ENCODE assay signal across 8 cellular contexts in the genomic region with DNA sequence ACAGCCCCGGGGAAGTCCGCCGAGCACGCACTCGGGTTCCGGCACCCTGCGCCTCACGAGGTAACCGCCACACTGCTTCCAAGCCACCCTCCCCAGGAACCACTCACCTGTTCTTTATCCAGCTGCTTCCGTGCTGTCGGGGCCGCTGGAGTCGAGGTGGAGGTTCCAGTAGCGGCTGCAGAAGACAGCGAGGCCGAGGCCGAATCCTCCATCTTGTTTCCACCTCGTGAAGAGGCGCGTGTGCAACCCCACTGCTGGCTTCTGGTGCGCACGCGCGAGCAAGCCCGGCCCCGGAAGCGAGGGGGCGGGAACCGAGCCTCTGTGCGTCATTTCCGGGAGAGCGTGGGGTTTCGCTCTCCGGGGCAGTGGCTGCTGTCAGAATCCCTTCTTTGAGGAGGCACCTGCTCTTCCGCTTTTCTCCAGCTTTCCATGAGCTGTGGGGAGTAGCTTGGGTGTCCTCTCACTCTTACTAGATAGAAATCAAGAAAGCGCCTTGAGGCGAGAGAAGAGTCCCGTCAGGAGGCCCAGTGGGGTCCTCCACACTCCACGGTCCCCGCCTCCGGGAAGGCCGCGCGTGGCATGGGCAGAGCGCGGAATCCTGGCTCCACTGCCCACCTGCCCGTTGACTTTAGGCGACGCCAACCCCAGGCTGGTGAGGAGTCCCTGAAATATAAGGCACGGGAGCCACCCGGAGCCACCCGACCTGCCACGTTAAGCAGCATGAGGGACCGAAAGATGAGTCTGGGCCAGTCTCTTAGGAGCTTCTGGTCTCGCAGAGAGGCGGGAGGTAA. TPM values are rescaled to one million over a fixed set of nuclear protein-coding genes. Genes with fewer than 3 reads are reported as not detected.
DNase-seq lines count a peak whose midpoint lies in the region; ATAC-seq and TF ChIP-seq lines count a peak whose summit lies in the region.

TSS of gene RSL1D1 (minus strand) at position 242 of the 791 bp plus-strand sequence. CDS start at position 212, 30 bp downstream.

- H3K9me3 Mint-ChIP-seq in activated naive CD8-positive, alpha-beta T cell (ENCODE audit: low read depth) = no peaks in the 10 kb centered on the region
- H3K9me3 Mint-ChIP-seq in glutamatergic neuron (ENCODE audit: unreplicated experiment) = peaks cover 4% of the 10 kb centered on the region

- TF ChIP-seq CTCF in GM12864 (IDR thresholded peaks at IDR 0.05; ENCODE audit: low read depth, low read length, missing control alignments) (no peak), glutamatergic neuron (IDR thresholded peaks at IDR 0.05; ENCODE audit: partially characterized antibody, unreplicated experiment) (no peak), ovary (IDR thresholded peaks at IDR 0.05) (no peak)

- H3K9me3 ChIP-seq in ovary = no peaks in the 10 kb centered on the region
- H3K9me3 ChIP-seq in thymus (ENCODE audit: control insufficient read depth) = no peaks in the 10 kb centered on the region

- 0 to 1% (median 1%) methylated on average over 50 to 56 of the region's 56 CpGs for WGBS in ovary, 3 donors
- under 1% methylated on average over 56 of the region's 56 CpGs for WGBS in thymus

- intact Hi-C loops in ovary (cut with DNase I) = no loop called here

- peak within 1 kb of the TSS; percentile 96 for H3K27ac Mint-ChIP-seq in activated naive CD8-positive, alpha-beta T cell
- H3K27ac Mint-ChIP-seq in glutamatergic neuron (ENCODE audit: unreplicated experiment) = peak within 1 kb of the TSS; percentile 84

- H3K4me1 ChIP-seq in ovary (ENCODE audit: insufficient read depth) (peaks cover 9% of the 10 kb centered on the region), thymus (ENCODE audit: control insufficient read depth, insufficient read depth, low read length) (peaks cover 18% of the 10 kb centered on the region)

- H3K4me3 Mint-ChIP-seq in activated naive CD8-positive, alpha-beta T cell = peak within 1 kb of the TSS; percentile 99
- H3K4me3 Mint-ChIP-seq in glutamatergic neuron (ENCODE audit: unreplicated experiment) = peak within 1 kb of the TSS; percentile 97

- H3K27me3 Mint-ChIP-seq in activated naive CD8-positive, alpha-beta T cell = no peaks in the 10 kb centered on the region
- H3K27me3 Mint-ChIP-seq in glutamatergic neuron (ENCODE audit: unreplicated experiment) = peaks cover 1% of the 10 kb centered on the region

- H3K4me1 Mint-ChIP-seq in activated naive CD8-positive, alpha-beta T cell (ENCODE audit: low read depth) = peaks cover 61% of the 10 kb centered on the region
- H3K4me1 Mint-ChIP-seq in glutamatergic neuron (ENCODE audit: low read depth, unreplicated experiment) = peaks cover 7% of the 10 kb centered on the region

- TF ChIP-seq POLR2A in ovary (IDR thresholded peaks at IDR 0.05) = peak; percentile 79

- no peaks in the 10 kb centered on the region for H3K36me3 ChIP-seq in ovary
- H3K36me3 ChIP-seq in thymus (ENCODE audit: control insufficient read depth, insufficient read depth) = peaks cover 13% of the 10 kb centered on the region

- H3K36me3 Mint-ChIP-seq in activated naive CD8-positive, alpha-beta T cell = peaks cover 7% of the 10 kb centered on the region
- no peaks in the 10 kb centered on the region for H3K36me3 Mint-ChIP-seq in glutamatergic neuron (ENCODE audit: unreplicated experiment)

- H3K27ac ChIP-seq in ovary (peak within 1 kb of the TSS; percentile 63 to 65), thymus (ENCODE audit: low read depth) (peak within 1 kb of the TSS; percentile 93)

- ATAC-seq in HG02678 (IDR thresholded peaks at IDR 0.05; ENCODE audit: unreplicated experiment) = peak; percentile 85

- DNase-seq in GM12864 (ENCODE audit: low read depth) (peak; percentile 76), NCI-H1105 treated with DMSO at 0.1 percent for 48 hours (lab: John Stamatoyannopoulos, UW) (peak; percentile 85), SKM-1 treated with dmso at 0.1 percent for 144 hours (lab: John Stamatoyannopoulos, UW; ENCODE audit: unreplicated experiment) (peak; percentile 94), glutamatergic neuron (peak; percentile 92), ovary (peak; percentile 88 to 97 (median 93))

- peak within 1 kb of the TSS; percentile 77 for H3K4me3 ChIP-seq in GM12864 (ENCODE audit: low read depth, low read length)
- peak within 1 kb of the TSS; percentile 95 for H3K4me3 ChIP-seq in ovary
- H3K4me3 ChIP-seq in thymus (ENCODE audit: low read length) = peak within 1 kb of the TSS; percentile 89

- no peaks in the 10 kb centered on the region for H3K27me3 ChIP-seq in ovary
- H3K27me3 ChIP-seq in thymus (ENCODE audit: control insufficient read depth, insufficient read depth) = no peaks in the 10 kb centered on the region

- TF ChIP-seq EP300 in ovary (IDR thresholded peaks at IDR 0.05) = no peak

RNA-seq across cellular contexts. Expression of gene RSL1D1, which starts in this region (rescaled TPM):
- total RNA-seq in glutamatergic neuron (ENCODE audit: unreplicated experiment) (71.2 TPM), ovary (100 to 1,000 TPM; 168 to 390 (median 281) TPM)
- polyA plus RNA-seq in ovary (100 to 1,000 TPM; 222 to 406 TPM), thymus (107 TPM)

Comparison
In these comparisons a context has a peak if more than half of its experiments do, and no peak if none do; other contexts are left out.
1. Peak in every context shown above with its lines: DNase-seq, ATAC-seq, H3K4me3 ChIP-seq and H3K27ac ChIP-seq.